In genomic region chr1:78045600-78045849, GRCh38 we compare ENCODE assay signal across 9 cellular contexts. TPM values are rescaled to one million over a fixed set of nuclear protein-coding genes. Genes with fewer than 3 reads are reported as not detected.
DNase-seq lines count a peak whose midpoint lies in the region; ATAC-seq and TF ChIP-seq lines count a peak whose summit lies in the region.
"Had no signal": no experiment of that assay in that cellular context is flagged by ENCODE, and none has a peak within 500 bp of the region (broad histone marks: within the 10 kb centered on the region; RNA-seq: fewer than 3 reads in every experiment).

No MANE protein-coding gene starts in this region.

- ATAC-seq in HG02870 (IDR thresholded peaks at IDR 0.05; ENCODE audit: unreplicated experiment), result peak; percentile 5
- ATAC-seq in stimulated activated effector memory CD8-positive, alpha-beta T cell treated with anti-CD3 and anti-CD28 coated beads, Interleukin-12 subunit alpha, Interleukin-12 subunit beta, amount 100 ng/mL, for 72 hours, result no peak

- H3K4me1 ChIP-seq in liver (ENCODE audit: control insufficient read depth in 4 of 4, insufficient read depth in 4 of 4, low read length in 3 of 4) (peaks cover 2 to 33% (median 19%) of the 10 kb centered on the region in 4 donors), SJCRH30 (no peaks in the 10 kb centered on the region), thyroid gland (peaks cover 0 to 4% of the 10 kb centered on the region in 2 donors)

- H3K9me3 ChIP-seq in liver (ENCODE audit: control insufficient read depth in 4 of 4, low read length in 3 of 4) (no peaks in the 10 kb centered on the region), SJCRH30 (replicated peaks) (no peaks in the 10 kb centered on the region), thyroid gland (no peaks in the 10 kb centered on the region)

- no peak overlapping the region for H3K27ac Mint-ChIP-seq in stimulated activated effector memory CD8-positive, alpha-beta T cell treated with anti-CD3 and anti-CD28 coated beads, Interleukin-12 subunit alpha, Interleukin-12 subunit beta, amount 100 ng/mL, for 72 hours

- in situ Hi-C loops in astrocyte of the cerebellum (cut with HindIII; ENCODE audit: low sequenced_read_pairs), result no loop called here

- TF ChIP-seq CTCF in astrocyte of the cerebellum (IDR thresholded peaks at IDR 0.05; ENCODE audit: low read depth, low read length, missing control alignments), result no peak
- no peak for TF ChIP-seq CTCF in liver (IDR thresholded peaks at IDR 0.05; ENCODE audit: low read depth, low read length, missing input control)
- no peak for TF ChIP-seq CTCF in thyroid gland (IDR thresholded peaks at IDR 0.05)

- peak overlapping the region; percentile 59 for H3K4me3 Mint-ChIP-seq in stimulated activated effector memory CD8-positive, alpha-beta T cell treated with anti-CD3 and anti-CD28 coated beads, Interleukin-12 subunit alpha, Interleukin-12 subunit beta, amount 100 ng/mL, for 72 hours

- WGBS in liver, result 17% methylated on average over 14 of the region's 14 CpGs
- WGBS in thyroid gland, 2 donors, result 60 to 74% methylated on average over 14 of the region's 14 CpGs

- intact Hi-C loops in thyroid gland (cut with DNase I), result no loop called here

- H3K4me1 Mint-ChIP-seq in stimulated activated effector memory CD8-positive, alpha-beta T cell treated with anti-CD3 and anti-CD28 coated beads, Interleukin-12 subunit alpha, Interleukin-12 subunit beta, amount 100 ng/mL, for 72 hours, result peaks cover 24% of the 10 kb centered on the region

- no peaks in the 10 kb centered on the region for H3K9me3 Mint-ChIP-seq in stimulated activated effector memory CD8-positive, alpha-beta T cell treated with anti-CD3 and anti-CD28 coated beads, Interleukin-12 subunit alpha, Interleukin-12 subunit beta, amount 100 ng/mL, for 72 hours

- H3K27me3 ChIP-seq in liver (ENCODE audit: control insufficient read depth in 4 of 4, insufficient read depth in 4 of 4, low read length in 3 of 4), result no peaks in the 10 kb centered on the region
- no peaks in the 10 kb centered on the region for H3K27me3 ChIP-seq in SJCRH30
- H3K27me3 ChIP-seq in thyroid gland, result no peaks in the 10 kb centered on the region

- H3K36me3 ChIP-seq in liver (ENCODE audit: control insufficient read depth in 4 of 4, insufficient read depth in 3 of 4, low read depth in 1 of 4, low read length in 3 of 4) (no peaks in the 10 kb centered on the region), SJCRH30 (no peaks in the 10 kb centered on the region), thyroid gland (no peaks in the 10 kb centered on the region)

- no peaks in the 10 kb centered on the region for H3K36me3 Mint-ChIP-seq in stimulated activated effector memory CD8-positive, alpha-beta T cell treated with anti-CD3 and anti-CD28 coated beads, Interleukin-12 subunit alpha, Interleukin-12 subunit beta, amount 100 ng/mL, for 72 hours

- H3K9ac ChIP-seq in liver (ENCODE audit: low read depth in 1 of 2, low read length in 2 of 2), result peak overlapping the region; percentile 6 to 72

- no peak for TF ChIP-seq POLR2A in thyroid gland (IDR thresholded peaks at IDR 0.05)

- H3K4me3 ChIP-seq in astrocyte of the cerebellum (ENCODE audit: low read depth, low read length) (peak overlapping the region; percentile 50), liver (ENCODE audit: low read depth in 1 of 3, low read length in 3 of 3) (peak overlapping the region; percentile 56 to 92 (median 88)), SJCRH30 (no peak overlapping the region), thyroid gland (replicated peaks in 1 of 3) (peak overlapping the region in 1 of 3 donors; percentile 43)

- DNase-seq in astrocyte of the cerebellum (ENCODE audit: low read depth) (no peak), SJCRH30 (no peak), thyroid gland (no peak), NCI-H1048 (lab: John Stamatoyannopoulos, UW) (no peak)
- DNase-seq in stimulated activated effector memory CD8-positive, alpha-beta T cell treated with anti-CD3 and anti-CD28 coated beads, Interleukin-12 subunit alpha, Interleukin-12 subunit beta, amount 100 ng/mL, for 72 hours (ENCODE audit: low spot score in 2 of 2), result no peak
- DNase-seq in activated CD8-positive, alpha-beta memory T cell treated with anti-CD3 and anti-CD28 coated beads for 24 hours, result no peak

- no peak for TF ChIP-seq RAD21 in liver (IDR thresholded peaks at IDR 0.05)

- peak overlapping the region; percentile 89 to 95 for H3K27ac ChIP-seq in liver (ENCODE audit: low read depth in 1 of 2, low read length in 2 of 2)
- H3K27ac ChIP-seq in SJCRH30, result no peak overlapping the region
- peak overlapping the region in 1 of 3 donors; percentile 35 for H3K27ac ChIP-seq in thyroid gland

TF ChIP-seq in liver, 16 proteins besides CTCF, POLR2A, EP300 and RAD21:
- TF ChIP-seq EGR1 (IDR thresholded peaks at IDR 0.05; ENCODE audit: low read depth in 2 of 2) (no peak), ATF3 (IDR thresholded peaks at IDR 0.05) (no peak), SP1 (IDR thresholded peaks at IDR 0.05) (no peak), NR2F2 (IDR thresholded peaks at IDR 0.05) (no peak), HNF4A (conservative IDR thresholded peaks at IDR 0.05) (no peak), TAF1 (conservative IDR thresholded peaks at IDR 0.05) (no peak)

RNA-seq across cellular contexts. Expression of gene GIPC2, which starts 0.2 kb away (rescaled TPM):
- total RNA-seq in liver (10 to 100 TPM in 1 of 2 donors, 1 to 10 TPM in 1; 5.0 to 10.9 TPM), thyroid gland (1 to 10 TPM; 1.5 to 5.0 (median 2.6) TPM)
- 1 to 10 TPM; 3.7 to 7.9 TPM for polyA plus RNA-seq in liver
- total RNA-seq in SJCRH30 (2014; rRNA removed; shearing (Covaris generic)), result not detected in 2 replicates
- total RNA-seq: SK-MEL-5 had no signal

RNA-seq across cellular contexts. Expression of gene DNAJB4, which starts 40.8 kb away (rescaled TPM):
- total RNA-seq in liver (10 to 100 TPM; 13.5 to 21.6 TPM), thyroid gland (10 to 100 TPM; 44.5 to 57.2 (median 50.8) TPM)
- 1 to 10 TPM; 5.7 to 6.5 TPM for polyA plus RNA-seq in liver
- total RNA-seq in SJCRH30 (2014; rRNA removed; shearing (Covaris generic)), result 30.6 and 35.0 TPM in 2 replicates
